Comparison of ENCODE assay signal across 7 cellular contexts in the genomic region with DNA sequence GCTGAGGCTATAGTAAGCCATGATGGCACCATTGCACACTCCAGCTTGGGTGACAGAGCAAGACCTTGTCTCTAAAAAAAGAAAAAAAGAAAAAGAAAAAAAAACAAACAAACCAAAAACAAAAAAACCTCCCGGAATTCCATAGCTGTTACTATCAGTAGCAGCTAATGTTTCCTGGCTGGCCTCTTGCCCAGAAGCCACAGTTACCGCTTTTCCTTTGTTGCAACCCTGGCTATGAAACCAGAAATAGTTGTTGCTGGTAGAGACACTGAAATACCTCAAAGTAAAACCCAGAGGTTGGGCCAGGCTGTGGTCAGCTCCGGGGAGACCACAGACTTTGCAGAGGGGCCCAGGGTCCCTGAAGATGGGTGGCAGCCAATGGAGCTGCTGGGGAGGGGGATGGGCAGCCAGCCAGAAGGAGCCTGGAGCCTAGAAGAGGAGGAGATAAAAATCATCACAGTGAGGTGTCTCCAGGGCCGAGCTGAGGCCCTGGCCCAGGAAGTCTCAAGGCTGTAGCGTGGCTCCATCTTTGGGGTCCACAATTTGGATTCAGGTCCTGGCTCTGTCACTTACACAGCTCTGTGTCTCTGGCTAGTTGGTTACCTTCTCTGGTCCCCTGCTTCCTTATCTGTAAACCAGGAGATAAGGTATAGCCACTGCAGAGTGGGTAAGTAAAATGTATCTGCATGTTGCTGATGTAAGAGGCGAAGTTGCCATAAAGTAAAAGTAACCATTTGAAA. TPM values are rescaled to one million over a fixed set of nuclear protein-coding genes. Genes with fewer than 3 reads are reported as not detected.
DNase-seq lines count a peak whose midpoint lies in the region; ATAC-seq lines count a peak whose summit lies in the region.

No MANE protein-coding gene starts in this region.

- H3K23ac ChIP-seq in trophoblast cell (ENCODE audit: low read length), result no peak overlapping the region

- no peaks in the 10 kb centered on the region for H3K27me3 Mint-ChIP-seq in activated T-helper 2 cell treated with anti-CD3 and anti-CD28 coated beads, Interferon-gamma antibody, Interleukin-2, Interleukin-4, amounts not matched to agents 10 μg/mL and 5 μg/mL and 100 μg/mL, durations not matched to agents 14 hours and 24 hours and 36 hours (ENCODE audit: low read depth)

- peaks cover 7% of the 10 kb centered on the region for H3K79me1 ChIP-seq in trophoblast cell (ENCODE audit: low read length)

- H3K9me3 ChIP-seq in trophoblast cell (ENCODE audit: insufficient read depth, low read depth, low read length), result no peaks in the 10 kb centered on the region

- H3K4me1 ChIP-seq in trophoblast cell (ENCODE audit: control insufficient read depth in 1 of 2, insufficient read depth in 2 of 2, low read length in 2 of 2), result peaks cover 8 to 13% of the 10 kb centered on the region in 2 experiments

- no peak overlapping the region for H3K27ac ChIP-seq in trophoblast cell (ENCODE audit: low read depth, low read length)

- H3K9me3 Mint-ChIP-seq in activated T-helper 2 cell treated with anti-CD3 and anti-CD28 coated beads, Interferon-gamma antibody, Interleukin-2, Interleukin-4, amounts not matched to agents 10 μg/mL and 5 μg/mL and 100 μg/mL, durations not matched to agents 14 hours and 24 hours and 36 hours, result no peaks in the 10 kb centered on the region

- H3K4me1 Mint-ChIP-seq in activated T-helper 2 cell treated with anti-CD3 and anti-CD28 coated beads, Interferon-gamma antibody, Interleukin-2, Interleukin-4, amounts not matched to agents 10 μg/mL and 5 μg/mL and 100 μg/mL, durations not matched to agents 14 hours and 24 hours and 36 hours (ENCODE audit: low read depth), result peaks cover 28% of the 10 kb centered on the region

- H3K14ac ChIP-seq in trophoblast cell (ENCODE audit: low read length), result no peak overlapping the region

- H2AFZ ChIP-seq in trophoblast cell (ENCODE audit: insufficient read depth, low read length, poor library complexity), result peak overlapping the region; percentile 30

- H2BK12ac ChIP-seq in trophoblast cell (ENCODE audit: low read length), result no peak overlapping the region

- no peak overlapping the region for H2BK5ac ChIP-seq in trophoblast cell (ENCODE audit: low read depth, low read length, poor library complexity)

- DNase-seq in NCI-H2081 treated with DMSO at 0.1 percent for 48 hours (lab: John Stamatoyannopoulos, UW) (peak; percentile 8), glomerular visceral epithelial cell (ENCODE audit: extremely low spot score) (peak; percentile 90), trophoblast cell (peak in 1 of 2 donors; percentile 33), NCI-H128 (lab: John Stamatoyannopoulos, UW; ENCODE audit: unreplicated experiment) (no peak)
- DNase-seq in activated T-helper 2 cell treated with anti-CD3 and anti-CD28 coated beads, Interferon-gamma antibody, Interleukin-2, Interleukin-4, amounts not matched to agents 10 μg/mL and 5 μg/mL and 100 μg/mL, durations not matched to agents 14 hours and 24 hours and 36 hours (ENCODE audit: low spot score), result no peak

- no peak overlapping the region for H4K12ac ChIP-seq in trophoblast cell (ENCODE audit: low read depth, low read length)

- H4K8ac ChIP-seq in trophoblast cell (ENCODE audit: low read depth, low read length), result peak overlapping the region; percentile 61

- peak overlapping the region; percentile 24 for H3K4me2 ChIP-seq in trophoblast cell (ENCODE audit: low read length)

- no peak overlapping the region for H3K9ac ChIP-seq in trophoblast cell (ENCODE audit: low read length)

- no peaks in the 10 kb centered on the region for H3K36me3 Mint-ChIP-seq in activated T-helper 2 cell treated with anti-CD3 and anti-CD28 coated beads, Interferon-gamma antibody, Interleukin-2, Interleukin-4, amounts not matched to agents 10 μg/mL and 5 μg/mL and 100 μg/mL, durations not matched to agents 14 hours and 24 hours and 36 hours (ENCODE audit: low read depth)

- H3K4me3 ChIP-seq in trophoblast cell (ENCODE audit: low read depth, low read length), result no peak overlapping the region

- peaks cover 9% of the 10 kb centered on the region for H3K79me2 ChIP-seq in trophoblast cell (ENCODE audit: control insufficient read depth, insufficient read depth, low read length, poor library complexity)

- H3K18ac ChIP-seq in trophoblast cell (ENCODE audit: low read length), result no peak overlapping the region

- H3K27ac Mint-ChIP-seq in activated T-helper 2 cell treated with anti-CD3 and anti-CD28 coated beads, Interferon-gamma antibody, Interleukin-2, Interleukin-4, amounts not matched to agents 10 μg/mL and 5 μg/mL and 100 μg/mL, durations not matched to agents 14 hours and 24 hours and 36 hours, result peak overlapping the region; percentile 58

- peak overlapping the region; percentile 3 for H3K4me3 Mint-ChIP-seq in activated T-helper 2 cell treated with anti-CD3 and anti-CD28 coated beads, Interferon-gamma antibody, Interleukin-2, Interleukin-4, amounts not matched to agents 10 μg/mL and 5 μg/mL and 100 μg/mL, durations not matched to agents 14 hours and 24 hours and 36 hours (ENCODE audit: low read depth)

- H3K4ac ChIP-seq in trophoblast cell (ENCODE audit: low read depth, low read length), result no peak overlapping the region

- ATAC-seq in GM19395 (IDR thresholded peaks at IDR 0.05; ENCODE audit: unreplicated experiment), result peak; percentile 33
- no peak for ATAC-seq in GM19351 (IDR thresholded peaks at IDR 0.05; ENCODE audit: unreplicated experiment)

- H2BK120ac ChIP-seq in trophoblast cell (ENCODE audit: insufficient read depth, low read length, poor library complexity), result no peak overlapping the region

- intact Hi-C loops in activated T-helper 2 cell treated with anti-CD3 and anti-CD28 coated beads, Interferon-gamma antibody, Interleukin-2, Interleukin-4, amounts not matched to agents 10 μg/mL and 5 μg/mL and 100 μg/mL, durations not matched to agents 14 hours and 24 hours and 36 hours (cut with micrococcal nuclease), result loop anchor here (10.0 kb wide), 1 partner anchor 825 kb away; the partner anchor contains the start of gene PSMG3

- H2AK5ac ChIP-seq in trophoblast cell (ENCODE audit: low read length), result no peak overlapping the region

- H3K36me3 ChIP-seq in trophoblast cell (ENCODE audit: control insufficient read depth in 1 of 2, insufficient read depth in 2 of 2, low read length in 2 of 2), result no peaks in the 10 kb centered on the region

- no CpG with 5 or more reads among the region's 6 CpGs for WGBS in trophoblast cell (ENCODE audit: extremely low coverage, insufficient coverage, insufficient read length)

- H4K91ac ChIP-seq in trophoblast cell (ENCODE audit: low read depth, low read length), result no peak overlapping the region

- no peaks in the 10 kb centered on the region for H3K27me3 ChIP-seq in trophoblast cell (ENCODE audit: insufficient read depth, low read length)

RNA-seq across cellular contexts. Expression of gene CHST12, which starts 3.4 kb away (rescaled TPM):
- total RNA-seq in activated T-helper 2 cell treated with anti-CD3 and anti-CD28 coated beads, Interferon-gamma antibody, Interleukin-2, Interleukin-4, amounts not matched to agents 10 μg/mL and 5 μg/mL and 100 μg/mL, durations not matched to agents 14 hours and 24 hours and 36 hours, result 9.8 and 11.8 TPM in 2 replicates
- polyA plus RNA-seq in trophoblast cell (2013), result 18.9 and 19.3 TPM in 2 replicates

RNA-seq across cellular contexts. Expression of gene EIF3B, which starts 45.4 kb away (rescaled TPM):
- 242 and 245 TPM in 2 replicates for total RNA-seq in activated T-helper 2 cell treated with anti-CD3 and anti-CD28 coated beads, Interferon-gamma antibody, Interleukin-2, Interleukin-4, amounts not matched to agents 10 μg/mL and 5 μg/mL and 100 μg/mL, durations not matched to agents 14 hours and 24 hours and 36 hours
- polyA plus RNA-seq in trophoblast cell (2013), result 174 and 182 TPM in 2 replicates

Comparison
In these comparisons a context has a peak if more than half of its experiments do, and no peak if none do; other contexts are left out.
1. DNase-seq: peak in NCI-H2081 treated with DMSO at 0.1 percent for 48 hours (single experiment) and glomerular visceral epithelial cell (single experiment); none in activated T-helper 2 cell treated with anti-CD3 and anti-CD28 coated beads, Interferon-gamma antibody, Interleukin-2, Interleukin-4, amounts not matched to agents 10 μg/mL and 5 μg/mL and 100 μg/mL, durations not matched to agents 14 hours and 24 hours and 36 hours (single experiment) and NCI-H128 (single experiment).